In the genomic region with DNA sequence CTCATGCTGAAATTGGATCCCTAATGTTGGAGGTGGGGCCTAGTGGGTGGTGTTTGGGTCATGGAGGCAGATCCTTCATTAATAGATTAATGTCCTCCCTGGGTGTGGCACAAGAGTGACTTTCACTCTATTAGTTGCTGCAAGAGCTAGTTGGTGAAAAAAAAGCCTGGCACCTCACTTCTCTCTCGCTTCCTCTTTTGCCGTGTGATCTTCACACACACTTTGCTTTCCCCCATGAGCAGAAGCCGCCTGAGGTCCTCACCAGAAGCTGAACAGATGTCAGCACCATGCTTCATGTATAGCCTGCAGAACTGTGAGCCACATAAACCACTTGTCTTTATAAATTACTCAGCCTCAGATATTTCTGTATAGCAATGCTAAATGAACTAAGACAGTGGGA, we compare ENCODE assay signal across 22 cellular contexts.
A peak's percentile ranks its signal among the peaks of the same experiment; 100 is the strongest.
DNase-seq lines count a peak whose midpoint lies in the region; ATAC-seq and TF ChIP-seq lines count a peak whose summit lies in the region.
"Had no signal": no experiment of that assay in that cellular context is flagged by ENCODE, and none has a peak within 500 bp of the region (broad histone marks: within the 10 kb centered on the region; RNA-seq: fewer than 3 reads in every experiment).

No MANE protein-coding gene starts in this region.

- peak; percentile 44 to 55 for DNase-seq in NOMO-1 (lab: John Stamatoyannopoulos, UW; ENCODE audit: unreplicated experiment in 2 of 2)
- no peak for DNase-seq in NCI-H524 treated with DMSO at 0.1 percent for 48 hours (lab: John Stamatoyannopoulos, UW)
- DNase-seq in activated effector memory CD4-positive, alpha-beta T cell treated with anti-CD3 and anti-CD28 coated beads, Interleukin-2, amount 50 U/mL, for 16 hours, result no peak
- DNase-seq in activated naive CD4-positive, alpha-beta T cell treated with anti-CD3 and anti-CD28 coated beads, Interleukin-2, amount 50 U/mL, for 72 hours (ENCODE audit: low spot score in 2 of 2), result no peak
- no peak for DNase-seq in mucosa of descending colon
- DNase-seq: activated CD4-positive, alpha-beta T cell treated with anti-CD3 and anti-CD28 coated beads for 36 hours; activated CD8-positive, alpha-beta memory T cell treated with anti-CD3 and anti-CD28 coated beads, Interleukin-2, amount 50 U/mL, for 48 hours; activated naive CD4-positive, alpha-beta T cell; CD4-positive, CD25-positive, alpha-beta regulatory T cell; colonic mucosa; DMS53; NCI-H82; stimulated activated CD4-positive, alpha-beta T cell treated with anti-CD3 and anti-CD28 coated beads, Interleukin-12 subunit alpha, Interleukin-12 subunit beta, amount 100 ng/mL, for 4 hours; uterus had no signal

- H3K36me3 Mint-ChIP-seq in activated naive CD4-positive, alpha-beta T cell treated with anti-CD3 and anti-CD28 coated beads, Interleukin-2, amount 50 U/mL, for 72 hours, result no peaks in the 10 kb centered on the region
- H3K36me3 Mint-ChIP-seq: CD4-positive, CD25-positive, alpha-beta regulatory T cell; natural killer cell treated with Interleukin-12 subunit alpha and Interleukin-12 subunit beta and Interleukin-15 and Interleukin-18, amount 100 ng/mL, for 72 hours had no signal

- no peaks in the 10 kb centered on the region for H3K4me1 ChIP-seq in mucosa of descending colon (ENCODE audit: low read depth)
- H3K4me1 ChIP-seq: colonic mucosa, gastroesophageal sphincter, uterus had no signal

- no peaks in the 10 kb centered on the region for H3K36me3 ChIP-seq in mucosa of descending colon (ENCODE audit: low read depth)
- H3K36me3 ChIP-seq: colonic mucosa, gastroesophageal sphincter, uterus had no signal

- no peak for TF ChIP-seq CTCF in mucosa of descending colon (IDR thresholded peaks at IDR 0.05)

- ATAC-seq in GM18502 (IDR thresholded peaks at IDR 0.05; ENCODE audit: poor library complexity, unreplicated experiment) (peak; percentile 79), GM19463 (IDR thresholded peaks at IDR 0.05; ENCODE audit: unreplicated experiment) (peak; percentile 55), HG02938 (IDR thresholded peaks at IDR 0.05; ENCODE audit: unreplicated experiment) (peak; percentile 50), mucosa of descending colon (no peak)
- ATAC-seq in activated naive CD4-positive, alpha-beta T cell treated with anti-CD3 and anti-CD28 coated beads, Interleukin-2, amount 50 U/mL, for 72 hours, result no peak
- ATAC-seq: activated CD4-positive, alpha-beta T cell treated with anti-CD3 and anti-CD28 coated beads for 36 hours; gastroesophageal sphincter; natural killer cell treated with Interleukin-12 subunit alpha and Interleukin-12 subunit beta and Interleukin-15 and Interleukin-18, amount 100 ng/mL, for 72 hours had no signal

- H3K27ac Mint-ChIP-seq in activated naive CD4-positive, alpha-beta T cell treated with anti-CD3 and anti-CD28 coated beads, Interleukin-2, amount 50 U/mL, for 72 hours, result no peak overlapping the region
- H3K27ac Mint-ChIP-seq: activated CD4-positive, alpha-beta T cell treated with anti-CD3 and anti-CD28 coated beads for 36 hours; CD4-positive, CD25-positive, alpha-beta regulatory T cell; natural killer cell treated with Interleukin-12 subunit alpha and Interleukin-12 subunit beta and Interleukin-15 and Interleukin-18, amount 100 ng/mL, for 72 hours; stimulated activated naive CD8-positive, alpha-beta T cell treated with anti-CD3 and anti-CD28 coated beads, Interleukin-15, Interleukin-2, amounts not matched to agents 100 ng/mL and 50 ng/mL, for 24 hours; T-helper 2 cell treated with Interferon-gamma antibody and Interleukin-4, amounts not matched to agents 5 μg/mL and 100 μg/mL, for 36 hours had no signal

- no peaks in the 10 kb centered on the region for H3K9me3 ChIP-seq in mucosa of descending colon
- H3K9me3 ChIP-seq: colonic mucosa, gastroesophageal sphincter, uterus had no signal

- no peaks in the 10 kb centered on the region for H3K9me3 Mint-ChIP-seq in activated naive CD4-positive, alpha-beta T cell treated with anti-CD3 and anti-CD28 coated beads, Interleukin-2, amount 50 U/mL, for 72 hours
- H3K9me3 Mint-ChIP-seq: natural killer cell treated with Interleukin-12 subunit alpha and Interleukin-12 subunit beta and Interleukin-15 and Interleukin-18, amount 100 ng/mL, for 72 hours; stimulated activated naive CD8-positive, alpha-beta T cell treated with anti-CD3 and anti-CD28 coated beads, Interleukin-15, Interleukin-2, amounts not matched to agents 100 ng/mL and 50 ng/mL, for 24 hours; T-helper 2 cell treated with Interferon-gamma antibody and Interleukin-4, amounts not matched to agents 5 μg/mL and 100 μg/mL, for 36 hours had no signal

- intact Hi-C loops in mucosa of descending colon (cut with DNase I, micrococcal nuclease), result no loop called here

- no peak overlapping the region for H3K4me3 ChIP-seq in mucosa of descending colon
- H3K4me3 ChIP-seq: colonic mucosa, gastroesophageal sphincter, lung, uterus had no signal

Comparison
In these comparisons a context has a peak if more than half of its experiments do, and no peak if none do; other contexts are left out.
1. ATAC-seq: peak in GM18502 (single experiment), GM19463 (single experiment) and HG02938 (single experiment); none in activated naive CD4-positive, alpha-beta T cell treated with anti-CD3 and anti-CD28 coated beads, Interleukin-2, amount 50 U/mL, for 72 hours (0 of 2) and mucosa of descending colon (single experiment).
2. DNase-seq: peak in NOMO-1 (2 of 2); none in NCI-H524 treated with DMSO at 0.1 percent for 48 hours (single experiment), activated effector memory CD4-positive, alpha-beta T cell treated with anti-CD3 and anti-CD28 coated beads, Interleukin-2, amount 50 U/mL, for 16 hours (single experiment), activated naive CD4-positive, alpha-beta T cell treated with anti-CD3 and anti-CD28 coated beads, Interleukin-2, amount 50 U/mL, for 72 hours (0 of 2) and mucosa of descending colon (0 of 3).